Comparison of ENCODE assay signal across 13 cellular contexts in genomic region chr9:119298076-119298853, GRCh38.
DNase-seq lines count a peak whose midpoint lies in the region; ATAC-seq and TF ChIP-seq lines count a peak whose summit lies in the region.
"Had no signal": no experiment of that assay in that cellular context is flagged by ENCODE, and none has a peak within 500 bp of the region (broad histone marks: within the 10 kb centered on the region; RNA-seq: fewer than 3 reads in every experiment).

No MANE protein-coding gene starts in this region.

- H3K4me1 Mint-ChIP-seq in mesothelial cell of epicardium = peaks cover 4% of the 10 kb centered on the region

- POLR2A ChIA-PET in RWPE1 (lab: Yijun Ruan, JAX; ENCODE audit: low non-redundant PET) = no interaction called here

- peaks cover 2% of the 10 kb centered on the region for H3K27me3 Mint-ChIP-seq in mesothelial cell of epicardium (ENCODE audit: low read depth)

- ATAC-seq in GM19351 (IDR thresholded peaks at IDR 0.05; ENCODE audit: unreplicated experiment) (peak; percentile 96), HG02759 (IDR thresholded peaks at IDR 0.05; ENCODE audit: unreplicated experiment) (peak; percentile 89), HG03565 (IDR thresholded peaks at IDR 0.05; ENCODE audit: unreplicated experiment) (peak; percentile 83)
- ATAC-seq: K562 had no signal

- H3K27ac Mint-ChIP-seq in mesothelial cell of epicardium = no peak overlapping the region

- DNase-seq in iPS-NIHi11 (ENCODE audit: low spot score) (peak; percentile 57), nucleus accumbens (lab: John Stamatoyannopoulos, UW) (no peak), NCI-H1417 (lab: John Stamatoyannopoulos, UW) (no peak), mesothelial cell of epicardium (ENCODE audit: low spot score in 2 of 2, unreplicated experiment in 2 of 2) (no peak), RWPE1 (ENCODE audit: low spot score) (no peak)
- DNase-seq: brain microvascular endothelial cell, transverse colon had no signal

- H3K9me3 Mint-ChIP-seq in mesothelial cell of epicardium = peaks cover 5% of the 10 kb centered on the region

- H3K27ac ChIP-seq in RWPE1 = no peak overlapping the region
- H3K27ac ChIP-seq: brain microvascular endothelial cell, esophagus muscularis mucosa, parathyroid adenoma, transverse colon had no signal

- no peak overlapping the region for H3K4me3 Mint-ChIP-seq in mesothelial cell of epicardium

- no peaks in the 10 kb centered on the region for H3K36me3 Mint-ChIP-seq in mesothelial cell of epicardium

- CTCF ChIA-PET in RWPE1 (lab: Yijun Ruan, JAX) = interaction anchor here (0.6 to 0.7 kb wide), 2 partner anchors 148 to 369 kb away, joined by 3 read pairs; no protein-coding TSS in a partner anchor

- TF ChIP-seq CTCF in mesothelial cell of epicardium (IDR thresholded peaks at IDR 0.05; ENCODE audit: unreplicated experiment) (no peak), RWPE1 (conservative IDR thresholded peaks at IDR 0.05; ENCODE audit: low read depth) (no peak)
